ENCODE assay signal across 8 cellular contexts in the genomic region with DNA sequence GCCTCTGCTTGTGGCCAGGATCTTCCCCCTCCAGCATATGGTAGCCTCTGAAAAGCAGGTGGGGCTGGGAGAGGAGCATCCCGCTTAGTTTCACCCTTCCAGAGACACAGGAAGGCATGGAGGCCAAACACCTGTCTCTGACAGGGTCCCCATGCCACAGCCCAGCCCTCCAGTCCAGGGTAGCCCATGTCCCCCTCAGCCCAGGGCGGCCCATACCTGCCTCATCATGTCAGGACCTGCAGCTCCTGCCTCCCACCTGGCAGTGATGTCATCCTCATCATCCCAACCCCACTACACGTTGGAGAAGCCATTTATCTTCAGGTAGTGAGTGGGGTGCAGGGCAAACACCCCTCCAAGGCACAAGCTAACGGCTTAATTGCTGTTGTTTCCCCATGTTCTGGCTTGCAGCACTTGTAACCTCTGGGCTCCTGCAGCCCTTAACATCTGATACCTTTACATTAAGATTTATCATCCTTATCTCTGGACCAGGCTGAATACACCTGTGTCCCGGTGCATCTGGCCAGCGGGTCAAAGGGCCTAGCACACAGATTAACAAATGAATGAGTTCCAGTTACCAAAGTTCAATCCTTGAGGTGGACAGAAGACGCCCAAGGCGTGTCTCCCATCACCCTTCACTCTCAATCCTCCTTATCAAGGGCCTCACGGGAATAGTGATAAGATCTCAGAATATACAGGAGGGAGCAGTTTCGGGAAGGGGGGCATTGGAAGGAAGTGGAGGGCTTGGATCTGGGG. TPM values are rescaled to one million over a fixed set of nuclear protein-coding genes. Genes with fewer than 3 reads are reported as not detected.
DNase-seq lines count a peak whose midpoint lies in the region; ATAC-seq and TF ChIP-seq lines count a peak whose summit lies in the region.

No MANE protein-coding gene starts in this region.

- no peaks in the 10 kb centered on the region for H3K27me3 Mint-ChIP-seq in MCF 10A (ENCODE audit: insufficient read depth, unreplicated experiment)

- H3K27ac ChIP-seq in ACC112 (ENCODE audit: low read depth, low read length), result no peak overlapping the region

- H3K4me3 Mint-ChIP-seq in MCF 10A (ENCODE audit: unreplicated experiment), result peak overlapping the region; percentile 86

- H3K9me3 Mint-ChIP-seq in MCF 10A (ENCODE audit: unreplicated experiment), result peaks cover 25% of the 10 kb centered on the region

- no peaks in the 10 kb centered on the region for H3K27me3 ChIP-seq in ACC112 (ENCODE audit: insufficient read depth, low read length)

- DNase-seq in MCF 10A (ENCODE audit: unreplicated experiment) (no peak), mucosa of descending colon (peak in 1 of 3 donors; percentile 54), HuH-7.5 (ENCODE audit: low spot score) (no peak), NCI-H446 treated with DMSO at 0.1 percent for 48 hours (lab: John Stamatoyannopoulos, UW) (no peak), posterior cingulate gyrus (no peak)

- peaks cover 6% of the 10 kb centered on the region for H3K36me3 Mint-ChIP-seq in MCF 10A (ENCODE audit: insufficient read depth, unreplicated experiment)

- intact Hi-C loops in MCF 10A (cut with micrococcal nuclease), result loop anchor here (5.0 kb wide), 1 partner anchor 194 kb away; no protein-coding TSS in a partner anchor
- intact Hi-C loops in mucosa of descending colon (cut with DNase I, micrococcal nuclease), result no loop called here
- intact Hi-C loops in posterior cingulate gyrus (cut with DNase I), result loop anchor here (10.0 kb wide), 1 partner anchor 311 kb away; the partner anchor contains the start of gene ZNF649

- peaks cover 3% of the 10 kb centered on the region; the same call in 1 of the 2 replicates for H3K36me3 ChIP-seq in ACC112 (ENCODE audit: insufficient read depth, low read length)
- H3K36me3 ChIP-seq in mucosa of descending colon (ENCODE audit: low read depth), result no peaks in the 10 kb centered on the region

- peak overlapping the region; percentile 88 for H3K4me3 ChIP-seq in ACC112 (ENCODE audit: low read depth, low read length)
- H3K4me3 ChIP-seq in mucosa of descending colon, result peak overlapping the region; percentile 34

- ATAC-seq in HG03460 (IDR thresholded peaks at IDR 0.05; ENCODE audit: unreplicated experiment), result peak; percentile 7
- peak; percentile 7 for ATAC-seq in mucosa of descending colon
- no peak for ATAC-seq in GM19455 (IDR thresholded peaks at IDR 0.05; ENCODE audit: unreplicated experiment)

- no peaks in the 10 kb centered on the region for H3K79me2 ChIP-seq in ACC112 (ENCODE audit: control insufficient read depth, insufficient read depth, low read length, unreplicated experiment)

- BruUV-seq in MCF 10A (replicated peaks; lab: Mats Ljungman, UMichigan), result no TSS peak

- peaks cover 3% of the 10 kb centered on the region for H3K9me3 ChIP-seq in mucosa of descending colon

- TF ChIP-seq CTCF in MCF 10A (IDR thresholded peaks at IDR 0.05; ENCODE audit: unreplicated experiment), result no peak
- TF ChIP-seq CTCF in mucosa of descending colon (IDR thresholded peaks at IDR 0.05), result no peak

- peaks cover 20% of the 10 kb centered on the region for H3K4me1 Mint-ChIP-seq in MCF 10A (ENCODE audit: insufficient read depth, unreplicated experiment)

- CTCF ChIA-PET in MCF 10A (lab: Yijun Ruan, JAX), result interaction anchor here (0.7 kb wide), 1 partner anchor 212 kb away, joined by 3 read pairs; no protein-coding TSS in a partner anchor

- H3K4me1 ChIP-seq in ACC112 (ENCODE audit: control insufficient read depth, insufficient read depth, low read length, unreplicated experiment), result peaks cover 3% of the 10 kb centered on the region
- peaks cover 2% of the 10 kb centered on the region for H3K4me1 ChIP-seq in mucosa of descending colon (ENCODE audit: low read depth)

- POLR2A ChIA-PET in MCF 10A (lab: Yijun Ruan, JAX), result interaction anchor here (0.8 to 2.3 kb wide), 3 partner anchors 22 to 388 kb away, joined by 3 to 12 read pairs (median 3); partner anchors contain the start of gene ZNF175

- H3K27ac Mint-ChIP-seq in MCF 10A (ENCODE audit: low read depth, unreplicated experiment), result peak overlapping the region; percentile 52

- peak overlapping the region; percentile 60 for H2AFZ ChIP-seq in ACC112 (ENCODE audit: low read length, unreplicated experiment)

RNA-seq across cellular contexts. Expression of gene ZNF175, which starts 22.2 kb away (rescaled TPM):
- total RNA-seq in MCF 10A (2022), result 6.9 and 9.3 TPM in 2 replicates
- 10 to 100 TPM in 1 of 3 donors, 1 to 10 TPM in 2; 9.4 to 13.6 (median 9.8) TPM for total RNA-seq in mucosa of descending colon

RNA-seq across cellular contexts. Expression of gene SIGLEC5, which starts 36.9 kb away (rescaled TPM):
- total RNA-seq in MCF 10A (2022) (not detected in 2 replicates), mucosa of descending colon (under 1 TPM in 2 of 3 donors, not detected in 1; 0.32 to 0.84 TPM)

RNA-seq across cellular contexts. Expression of gene SIGLEC14, which starts 53.3 kb away (rescaled TPM):
- not detected in 2 replicates for total RNA-seq in MCF 10A (2022)
- 1 to 10 TPM in 2 of 3 donors, not detected in 1; 3.5 to 7.9 TPM for total RNA-seq in mucosa of descending colon

Comparison
In these comparisons a context has a peak if more than half of its experiments do, and no peak if none do; other contexts are left out.
1. intact Hi-C loops: an anchor here in MCF 10A (5.0 kb wide) and posterior cingulate gyrus (10.0 kb wide); none called in mucosa of descending colon.